ENCODE assay signal across 19 cellular contexts in genomic region chr20:10438217-10438616, GRCh38. TPM values are rescaled to one million over a fixed set of nuclear protein-coding genes. Genes with fewer than 3 reads are reported as not detected.
A peak's percentile ranks its signal among the peaks of the same experiment; 100 is the strongest.
DNase-seq lines count a peak whose midpoint lies in the region; ATAC-seq and TF ChIP-seq lines count a peak whose summit lies in the region.
"Had no signal": no experiment of that assay in that cellular context is flagged by ENCODE, and none has a peak within 500 bp of the region (broad histone marks: within the 10 kb centered on the region; RNA-seq: fewer than 3 reads in every experiment).

No MANE protein-coding gene starts in this region.

- no peaks in the 10 kb centered on the region for H3K9me3 Mint-ChIP-seq in activated CD4-positive, alpha-beta T cell treated with anti-CD3 and anti-CD28 coated beads, Interleukin-2, amount 10 ng/mL, durations not matched to agents 7 days and 5 days
- no peaks in the 10 kb centered on the region for H3K9me3 Mint-ChIP-seq in CD4-positive, CD25-positive, alpha-beta regulatory T cell
- H3K9me3 Mint-ChIP-seq in activated T-helper 17 cell treated with anti-CD3 and anti-CD28 coated beads, Interleukin-2, amount 50 U/mL, for 72 hours, result no peaks in the 10 kb centered on the region
- H3K9me3 Mint-ChIP-seq: HFFc6 had no signal

- H3K27ac Mint-ChIP-seq in activated CD4-positive, alpha-beta T cell treated with anti-CD3 and anti-CD28 coated beads, Interleukin-2, amount 10 ng/mL, durations not matched to agents 7 days and 5 days, result peak overlapping the region; percentile 74
- no peak overlapping the region for H3K27ac Mint-ChIP-seq in CD4-positive, CD25-positive, alpha-beta regulatory T cell
- H3K27ac Mint-ChIP-seq in activated T-helper 17 cell treated with anti-CD3 and anti-CD28 coated beads, Interleukin-2, amount 50 U/mL, for 72 hours, result peak overlapping the region; percentile 36
- H3K27ac Mint-ChIP-seq: HFFc6 had no signal

- H3K27me3 Mint-ChIP-seq in activated CD4-positive, alpha-beta T cell treated with anti-CD3 and anti-CD28 coated beads, Interleukin-2, amount 10 ng/mL, durations not matched to agents 7 days and 5 days, result no peaks in the 10 kb centered on the region
- no peaks in the 10 kb centered on the region for H3K27me3 Mint-ChIP-seq in CD4-positive, CD25-positive, alpha-beta regulatory T cell
- H3K27me3 Mint-ChIP-seq in activated T-helper 17 cell treated with anti-CD3 and anti-CD28 coated beads, Interleukin-2, amount 50 U/mL, for 72 hours, result no peaks in the 10 kb centered on the region

- H3K79me2 ChIP-seq in OCI-LY7 (ENCODE audit: insufficient read depth, low read depth, low read length), result peaks cover 43% of the 10 kb centered on the region

- no TSS peak for BruUV-seq in OCI-LY7 (replicated peaks; lab: Mats Ljungman, UMichigan)

- H3K9me2 ChIP-seq in OCI-LY7 (ENCODE audit: insufficient read depth, low read length), result no peaks in the 10 kb centered on the region

- H4K20me1 ChIP-seq in OCI-LY7 (ENCODE audit: insufficient read depth, low read length), result peaks cover 1% of the 10 kb centered on the region; the same call in 1 of the 2 replicates

- H3K27me3 ChIP-seq in CD4-positive, CD25-positive, alpha-beta regulatory T cell (ENCODE audit: control insufficient read depth, insufficient read depth, low read length), result no peaks in the 10 kb centered on the region

- no peak overlapping the region for H3K4me3 ChIP-seq in CD4-positive, CD25-positive, alpha-beta regulatory T cell (ENCODE audit: low read depth, low read length)
- no peak overlapping the region for H3K4me3 ChIP-seq in OCI-LY7 (ENCODE audit: low read depth, low read length, poor library complexity, severe bottlenecking)
- H3K4me3 ChIP-seq: HAP-1, SK-N-MC had no signal

- H3K4me2 ChIP-seq in OCI-LY7 (ENCODE audit: low read length), result peak overlapping the region; percentile 89; the same call in 1 of the 2 replicates

- DNase-seq in activated CD4-positive, alpha-beta T cell treated with anti-CD3 and anti-CD28 coated beads, Interleukin-2, amount 10 ng/mL, durations not matched to agents 7 days and 5 days, result no peak
- no peak for DNase-seq in activated CD4-positive, alpha-beta T cell treated with anti-CD3 and anti-CD28 coated beads for 4 hours
- peak in 1 of 3 donors; percentile 47 for DNase-seq in CD4-positive, CD25-positive, alpha-beta regulatory T cell
- DNase-seq in OCI-LY7 (ENCODE audit: low spot score), result no peak
- no peak for DNase-seq in NCI-H524 treated with DMSO at 0.1 percent for 48 hours (lab: John Stamatoyannopoulos, UW)
- DNase-seq in EL, result no peak
- no peak for DNase-seq in posterior cingulate gyrus
- DNase-seq: GOT3, HFFc6, KBM-7, MM.1S, NCI-H1694, NCI-H2029 treated with DMSO at 0.1 percent for 48 hours, NCI-H446 treated with DMSO at 0.1 percent for 48 hours, OCI-M1, SIG-M5 had no signal

- CTCF ChIA-PET in activated CD4-positive, alpha-beta T cell treated with anti-CD3 and anti-CD28 coated beads, Interleukin-2, amount 10 ng/mL, durations not matched to agents 7 days and 5 days (lab: Charles Lee), result interaction anchor here (0.6 kb wide), 1 partner anchor 230 kb away, joined by 3 read pairs; no protein-coding TSS in a partner anchor
- CTCF ChIA-PET in OCI-LY7 (lab: Charles Lee; ENCODE audit: unreplicated experiment), result no interaction called here

- intact Hi-C loops in OCI-LY7 (cut with micrococcal nuclease; ENCODE audit: unreplicated experiment), result loop anchor here (10.0 kb wide), 1 partner anchor 403 kb away; the partner anchor contains the start of gene ANKEF1
- intact Hi-C loops in posterior cingulate gyrus (cut with DNase I), result no loop called here

- no peak overlapping the region for H3K27ac ChIP-seq in CD4-positive, CD25-positive, alpha-beta regulatory T cell (ENCODE audit: insufficient read depth, low read length, poor library complexity, severe bottlenecking)
- H3K27ac ChIP-seq in OCI-LY7 (ENCODE audit: low read depth, low read length, poor library complexity, severe bottlenecking), result no peak overlapping the region
- H3K27ac ChIP-seq: SK-N-MC had no signal

- H3K36me3 Mint-ChIP-seq in activated CD4-positive, alpha-beta T cell treated with anti-CD3 and anti-CD28 coated beads, Interleukin-2, amount 10 ng/mL, durations not matched to agents 7 days and 5 days (ENCODE audit: low read depth), result peaks cover 18% of the 10 kb centered on the region
- H3K36me3 Mint-ChIP-seq in CD4-positive, CD25-positive, alpha-beta regulatory T cell, result peaks cover 8% of the 10 kb centered on the region
- H3K36me3 Mint-ChIP-seq in activated T-helper 17 cell treated with anti-CD3 and anti-CD28 coated beads, Interleukin-2, amount 50 U/mL, for 72 hours (ENCODE audit: low read depth), result no peaks in the 10 kb centered on the region

- POLR2A ChIA-PET in activated CD4-positive, alpha-beta T cell treated with anti-CD3 and anti-CD28 coated beads, Interleukin-2, amount 10 ng/mL, durations not matched to agents 7 days and 5 days (lab: Charles Lee), result no interaction called here
- POLR2A ChIA-PET in OCI-LY7 (lab: Charles Lee), result no interaction called here

- H3K4me3 Mint-ChIP-seq in activated CD4-positive, alpha-beta T cell treated with anti-CD3 and anti-CD28 coated beads, Interleukin-2, amount 10 ng/mL, durations not matched to agents 7 days and 5 days, result no peak overlapping the region
- H3K4me3 Mint-ChIP-seq in CD4-positive, CD25-positive, alpha-beta regulatory T cell, result peak overlapping the region in 3 of 4 donors; percentile 11 to 73 (median 28)
- H3K4me3 Mint-ChIP-seq in activated T-helper 17 cell treated with anti-CD3 and anti-CD28 coated beads, Interleukin-2, amount 50 U/mL, for 72 hours, result peak overlapping the region; percentile 89
- H3K4me3 Mint-ChIP-seq: HFFc6 had no signal

- no peak overlapping the region for H2AFZ ChIP-seq in OCI-LY7 (ENCODE audit: low read length)

- TF ChIP-seq CTCF in OCI-LY7 (conservative IDR thresholded peaks at IDR 0.05; ENCODE audit: low read length), result no peak

- no peak for ATAC-seq in CD4-positive, CD25-positive, alpha-beta regulatory T cell (ENCODE audit: low read depth in 2 of 2)
- no peak for ATAC-seq in activated T-helper 17 cell treated with anti-CD3 and anti-CD28 coated beads, Interleukin-2, amount 50 U/mL, for 72 hours (replicated peaks)

- H3K36me3 ChIP-seq in CD4-positive, CD25-positive, alpha-beta regulatory T cell (ENCODE audit: control insufficient read depth, insufficient read depth, low read length), result no peaks in the 10 kb centered on the region
- peaks cover 10% of the 10 kb centered on the region for H3K36me3 ChIP-seq in OCI-LY7 (ENCODE audit: insufficient read depth, low read length)
- H3K36me3 ChIP-seq: HAP-1 had no signal

- H3K4me1 ChIP-seq in CD4-positive, CD25-positive, alpha-beta regulatory T cell (ENCODE audit: control insufficient read depth, insufficient read depth, low read length, poor library complexity, severe bottlenecking), result peaks cover 12% of the 10 kb centered on the region
- peaks cover 36% of the 10 kb centered on the region for H3K4me1 ChIP-seq in OCI-LY7 (ENCODE audit: insufficient read depth, low read length, poor library complexity, severe bottlenecking)

- peaks cover 42% of the 10 kb centered on the region for H3K4me1 Mint-ChIP-seq in activated CD4-positive, alpha-beta T cell treated with anti-CD3 and anti-CD28 coated beads, Interleukin-2, amount 10 ng/mL, durations not matched to agents 7 days and 5 days
- H3K4me1 Mint-ChIP-seq in CD4-positive, CD25-positive, alpha-beta regulatory T cell, result peaks cover 11 to 46% (median 32%) of the 10 kb centered on the region in 4 donors
- peaks cover 10% of the 10 kb centered on the region for H3K4me1 Mint-ChIP-seq in activated T-helper 17 cell treated with anti-CD3 and anti-CD28 coated beads, Interleukin-2, amount 50 U/mL, for 72 hours

- no peaks in the 10 kb centered on the region for H3K9me3 ChIP-seq in CD4-positive, CD25-positive, alpha-beta regulatory T cell (ENCODE audit: control insufficient read depth in 2 of 2, low read length in 2 of 2)
- H3K9me3 ChIP-seq in OCI-LY7 (ENCODE audit: low read length), result no peaks in the 10 kb centered on the region
- H3K9me3 ChIP-seq: HAP-1 had no signal

RNA-seq across cellular contexts. Expression of gene SLX4IP, which starts 3.1 kb away (rescaled TPM):
- 1 to 10 TPM; 9.2 to 9.5 TPM for total RNA-seq in activated CD4-positive, alpha-beta T cell treated with anti-CD3 and anti-CD28 coated beads, Interleukin-2, amount 10 ng/mL, durations not matched to agents 7 days and 5 days
- 4.1 TPM for total RNA-seq in CD4-positive, CD25-positive, alpha-beta regulatory T cell
- 1 to 10 TPM; 1.5 to 2.5 (median 2.2) TPM for polyA plus RNA-seq in CD4-positive, CD25-positive, alpha-beta regulatory T cell
- total RNA-seq in OCI-LY7 (2014; rRNA removed; shearing (Covaris generic)), result 3.4 and 4.1 TPM in 2 replicates
- total RNA-seq in OCI-LY7 (2022), result 8.7 and 9.2 TPM in 2 replicates
- total RNA-seq in activated T-helper 17 cell treated with anti-CD3 and anti-CD28 coated beads, Interleukin-2, amount 50 U/mL, for 72 hours, result 1 to 10 TPM; 3.9 to 4.0 TPM

RNA-seq across cellular contexts. Expression of gene MKKS, which starts 4.2 kb away (rescaled TPM):
- total RNA-seq in activated CD4-positive, alpha-beta T cell treated with anti-CD3 and anti-CD28 coated beads, Interleukin-2, amount 10 ng/mL, durations not matched to agents 7 days and 5 days, result 1 to 10 TPM; 9.1 to 9.4 TPM
- 5.0 TPM for total RNA-seq in CD4-positive, CD25-positive, alpha-beta regulatory T cell
- polyA plus RNA-seq in CD4-positive, CD25-positive, alpha-beta regulatory T cell, result 10 to 100 TPM; 26.6 to 37.2 (median 31.9) TPM
- total RNA-seq in OCI-LY7 (2014; rRNA removed; shearing (Covaris generic)), result 1.0 and 1.4 TPM in 2 replicates
- total RNA-seq in OCI-LY7 (2022), result 5.6 and 5.9 TPM in 2 replicates
- total RNA-seq in activated T-helper 17 cell treated with anti-CD3 and anti-CD28 coated beads, Interleukin-2, amount 50 U/mL, for 72 hours, result 1 to 10 TPM; 3.2 to 5.4 TPM

Comparison
In these comparisons a context has a peak if more than half of its experiments do, and no peak if none do; other contexts are left out.
1. H3K27ac Mint-ChIP-seq: peak in activated CD4-positive, alpha-beta T cell treated with anti-CD3 and anti-CD28 coated beads, Interleukin-2, amount 10 ng/mL, durations not matched to agents 7 days and 5 days (single experiment) and activated T-helper 17 cell treated with anti-CD3 and anti-CD28 coated beads, Interleukin-2, amount 50 U/mL, for 72 hours (single experiment); none in CD4-positive, CD25-positive, alpha-beta regulatory T cell (0 of 3).